ENCODE assay signal across 1 cellular context in the genomic region with DNA sequence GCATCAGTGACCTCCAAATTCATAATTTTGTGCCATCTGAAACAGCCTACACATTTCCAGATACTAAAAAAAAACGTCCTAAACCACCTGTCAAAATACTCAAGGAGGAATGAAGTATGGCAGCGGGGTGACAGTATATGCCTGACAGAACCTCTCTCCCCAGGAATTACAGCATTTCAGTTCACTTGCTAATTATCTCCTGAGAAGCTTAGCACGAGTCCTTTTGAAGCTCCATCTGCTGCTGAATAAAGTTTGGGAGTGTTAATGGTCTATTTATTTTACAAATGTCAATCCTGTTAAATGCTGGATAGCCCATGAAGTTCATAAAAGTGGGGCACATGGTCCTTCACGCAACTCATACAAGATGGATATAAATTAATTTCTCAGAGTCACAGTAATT.
A peak's percentile ranks its signal among the peaks of the same experiment; 100 is the strongest.
TF ChIP-seq lines count a peak whose summit lies in the region.

No MANE protein-coding gene starts in this region.

TF ChIP-seq in WTC11, 78 proteins besides CTCF, POLR2A, EP300 and RAD21 (continued from another document):
- TF ChIP-seq ZNF532 (CRISPR knock-in tag; IDR thresholded peaks at IDR 0.05; ENCODE audit: borderline replicate concordance) (no peak), CREB1 (CRISPR knock-in tag; IDR thresholded peaks at IDR 0.05) (no peak), TEAD1 (CRISPR knock-in tag; IDR thresholded peaks at IDR 0.05) (peak; percentile 30; the same call in 1 of the 2 replicates), SP1 (CRISPR knock-in tag; conservative IDR thresholded peaks at IDR 0.05) (0 out of 2 replicates have a peak, but pooled peaks have one; percentile 19), ZNF416 (CRISPR knock-in tag; IDR thresholded peaks at IDR 0.05) (no peak)
